Comparison of ENCODE assay signal across 30 cellular contexts in the genomic region with DNA sequence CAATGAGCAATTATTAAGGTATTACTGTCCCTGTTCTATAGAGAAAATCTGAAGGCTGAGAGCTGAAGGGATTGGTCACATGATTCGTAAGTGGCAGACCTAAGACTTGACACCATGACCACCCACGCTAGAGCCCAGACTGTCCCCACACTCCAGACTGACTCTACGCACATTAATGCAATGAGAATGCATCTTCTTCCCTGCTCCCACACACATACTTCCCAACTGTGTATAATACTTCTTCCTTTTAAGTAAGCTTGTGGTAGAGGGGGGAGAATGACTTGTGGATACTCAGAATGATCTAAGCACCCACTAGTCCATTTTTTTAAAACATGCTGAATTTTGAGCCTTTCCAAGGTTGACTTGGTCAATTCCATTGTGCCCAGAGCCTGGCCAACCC. TPM values are rescaled to one million over a fixed set of nuclear protein-coding genes. Genes with fewer than 3 reads are reported as not detected.
"Had no signal": no experiment of that assay in that cellular context is flagged by ENCODE, and none has a peak within 500 bp of the region (broad histone marks: within the 10 kb centered on the region; RNA-seq: fewer than 3 reads in every experiment).

No MANE protein-coding gene starts in this region.

- ATAC-seq: activated naive CD4-positive, alpha-beta T cell treated with anti-CD3 and anti-CD28 coated beads, Interleukin-2, amount 50 U/mL, for 72 hours; activated T-cell treated with anti-CD3 and anti-CD28 coated beads, Interleukin-2, amount 50 U/mL, for 72 hours; T-helper 17 cell had no signal

- H3K4me3 Mint-ChIP-seq: activated CD4-positive, alpha-beta memory T cell treated with anti-CD3 and anti-CD28 coated beads, Interleukin-2, amount 10 ng/mL, durations not matched to agents 7 days and 5 days; activated CD4-positive, alpha-beta T cell treated with anti-CD3 and anti-CD28 coated beads, Interleukin-2, amount 10 ng/mL, durations not matched to agents 7 days and 5 days; activated naive CD4-positive, alpha-beta T cell treated with anti-CD3 and anti-CD28 coated beads, Interleukin-2, amount 10 ng/mL, durations not matched to agents 7 days and 5 days; activated naive CD8-positive, alpha-beta T cell treated with anti-CD3 and anti-CD28 coated beads, Interleukin-2, amount 10 ng/mL, durations not matched to agents 7 days and 5 days; activated T-cell treated with anti-CD3 and anti-CD28 coated beads, Interleukin-2, amount 50 U/mL, for 24 hours; activated T-cell treated with anti-CD3 and anti-CD28 coated beads, Interleukin-2, amount 50 U/mL, for 72 hours; central memory CD8-positive, alpha-beta T cell; T-helper 17 cell; T-helper 2 cell treated with Interferon-gamma antibody and Interleukin-4, amounts not matched to agents 5 μg/mL and 100 μg/mL, for 36 hours had no signal

- H3K27me3 ChIP-seq: ascending aorta, brain microvascular endothelial cell had no signal

- H3K4me3 ChIP-seq: ascending aorta had no signal

- H3K27ac ChIP-seq: ascending aorta, brain microvascular endothelial cell, epithelial cell of prostate had no signal

- H3K9me3 ChIP-seq: ascending aorta had no signal

- H3K27ac Mint-ChIP-seq: activated CD4-positive, alpha-beta memory T cell treated with anti-CD3 and anti-CD28 coated beads, Interleukin-2, amount 10 ng/mL, durations not matched to agents 7 days and 5 days; activated CD4-positive, alpha-beta T cell treated with anti-CD3 and anti-CD28 coated beads, Interleukin-2, amount 10 ng/mL, durations not matched to agents 7 days and 5 days; activated naive CD4-positive, alpha-beta T cell treated with anti-CD3 and anti-CD28 coated beads, Interleukin-2, amount 10 ng/mL, durations not matched to agents 7 days and 5 days; activated naive CD4-positive, alpha-beta T cell treated with anti-CD3 and anti-CD28 coated beads, Interleukin-2, amount 50 U/mL, for 72 hours; activated naive CD8-positive, alpha-beta T cell treated with anti-CD3 and anti-CD28 coated beads, Interleukin-2, amount 10 ng/mL, durations not matched to agents 7 days and 5 days; activated T-cell treated with anti-CD3 and anti-CD28 coated beads, Interleukin-2, amount 50 U/mL, for 24 hours; activated T-cell treated with anti-CD3 and anti-CD28 coated beads, Interleukin-2, amount 50 U/mL, for 72 hours; T-helper 17 cell; T-helper 2 cell treated with Interferon-gamma antibody and Interleukin-4, amounts not matched to agents 5 μg/mL and 100 μg/mL, for 36 hours had no signal

- H3K36me3 Mint-ChIP-seq: activated naive CD4-positive, alpha-beta T cell treated with anti-CD3 and anti-CD28 coated beads, Interleukin-2, amount 10 ng/mL, durations not matched to agents 7 days and 5 days; activated naive CD4-positive, alpha-beta T cell treated with anti-CD3 and anti-CD28 coated beads, Interleukin-2, amount 50 U/mL, for 72 hours; activated naive CD8-positive, alpha-beta T cell treated with anti-CD3 and anti-CD28 coated beads, Interleukin-2, amount 10 ng/mL, durations not matched to agents 7 days and 5 days had no signal

- H3K4me1 Mint-ChIP-seq: activated CD4-positive, alpha-beta memory T cell treated with anti-CD3 and anti-CD28 coated beads, Interleukin-2, amount 10 ng/mL, durations not matched to agents 7 days and 5 days; activated CD4-positive, alpha-beta T cell treated with anti-CD3 and anti-CD28 coated beads, Interleukin-2, amount 10 ng/mL, durations not matched to agents 7 days and 5 days; activated naive CD4-positive, alpha-beta T cell treated with anti-CD3 and anti-CD28 coated beads, Interleukin-2, amount 10 ng/mL, durations not matched to agents 7 days and 5 days; central memory CD8-positive, alpha-beta T cell; T-helper 17 cell had no signal

- H3K9me3 Mint-ChIP-seq: activated CD4-positive, alpha-beta memory T cell treated with anti-CD3 and anti-CD28 coated beads, Interleukin-2, amount 10 ng/mL, durations not matched to agents 7 days and 5 days; activated CD4-positive, alpha-beta T cell treated with anti-CD3 and anti-CD28 coated beads, Interleukin-2, amount 10 ng/mL, durations not matched to agents 7 days and 5 days; activated naive CD4-positive, alpha-beta T cell treated with anti-CD3 and anti-CD28 coated beads, Interleukin-2, amount 10 ng/mL, durations not matched to agents 7 days and 5 days; activated naive CD4-positive, alpha-beta T cell treated with anti-CD3 and anti-CD28 coated beads, Interleukin-2, amount 50 U/mL, for 72 hours; activated naive CD8-positive, alpha-beta T cell treated with anti-CD3 and anti-CD28 coated beads, Interleukin-2, amount 10 ng/mL, durations not matched to agents 7 days and 5 days; activated T-cell treated with anti-CD3 and anti-CD28 coated beads, Interleukin-2, amount 50 U/mL, for 24 hours; activated T-cell treated with anti-CD3 and anti-CD28 coated beads, Interleukin-2, amount 50 U/mL, for 72 hours; central memory CD8-positive, alpha-beta T cell; T-helper 2 cell treated with Interferon-gamma antibody and Interleukin-4, amounts not matched to agents 5 μg/mL and 100 μg/mL, for 36 hours had no signal

- H3K4me1 ChIP-seq: ascending aorta had no signal

- DNase-seq: activated CD4-positive, alpha-beta memory T cell treated with anti-CD3 and anti-CD28 coated beads, Interleukin-2, amount 10 ng/mL, durations not matched to agents 7 days and 5 days; activated CD4-positive, alpha-beta T cell treated with anti-CD3 and anti-CD28 coated beads for 1 hour; activated CD4-positive, alpha-beta T cell treated with anti-CD3 and anti-CD28 coated beads for 4 hours; activated CD4-positive, alpha-beta T cell treated with anti-CD3 and anti-CD28 coated beads, Interleukin-2, amount 10 ng/mL, durations not matched to agents 7 days and 5 days; activated CD4-positive, alpha-beta T cell treated with anti-CD3 and anti-CD28 coated beads, Interleukin-2, amount 50 U/mL, for 4 hours; activated CD8-positive, alpha-beta memory T cell treated with anti-CD3 and anti-CD28 coated beads, Interleukin-2, amount 50 U/mL, for 48 hours; activated gamma-delta T cell; activated naive CD4-positive, alpha-beta T cell; activated naive CD4-positive, alpha-beta T cell treated with anti-CD3 and anti-CD28 coated beads, Interleukin-2, amount 10 ng/mL, durations not matched to agents 7 days and 5 days; activated naive CD8-positive, alpha-beta T cell treated with anti-CD3 and anti-CD28 coated beads, Interleukin-2, amount 10 ng/mL, durations not matched to agents 7 days and 5 days; activated T-cell treated with anti-CD3 and anti-CD28 coated beads for 4 hours; activated T-cell treated with anti-CD3 and anti-CD28 coated beads, Interleukin-2, amount 50 U/mL, for 24 hours; activated T-cell treated with anti-CD3 and anti-CD28 coated beads, Interleukin-2, amount 50 U/mL, for 72 hours; brain microvascular endothelial cell; cortex of kidney; effector CD8-positive, alpha-beta T cell; foreskin fibroblast; head of caudate nucleus; T-helper 1 cell; T-helper 17 cell; T1000 had no signal

- H3K36me3 ChIP-seq: ascending aorta, brain microvascular endothelial cell had no signal

RNA-seq across cellular contexts. Expression of a gene that starts 28.8 kb away (rescaled TPM):
- total RNA-seq: activated CD4-positive, alpha-beta memory T cell treated with anti-CD3 and anti-CD28 coated beads, Interleukin-2, amount 10 ng/mL, durations not matched to agents 7 days and 5 days; activated CD4-positive, alpha-beta T cell treated with anti-CD3 and anti-CD28 coated beads, Interleukin-2, amount 10 ng/mL, durations not matched to agents 7 days and 5 days; activated naive CD8-positive, alpha-beta T cell treated with anti-CD3 and anti-CD28 coated beads, Interleukin-2, amount 10 ng/mL, durations not matched to agents 7 days and 5 days; ascending aorta; bronchial epithelial cell; cardiac septum; dermis microvascular lymphatic vessel endothelial cell; endothelial cell of umbilical vein; T-helper 17 cell had no signal
- polyA plus RNA-seq: endothelial cell of umbilical vein had no signal
